In the genomic region with DNA sequence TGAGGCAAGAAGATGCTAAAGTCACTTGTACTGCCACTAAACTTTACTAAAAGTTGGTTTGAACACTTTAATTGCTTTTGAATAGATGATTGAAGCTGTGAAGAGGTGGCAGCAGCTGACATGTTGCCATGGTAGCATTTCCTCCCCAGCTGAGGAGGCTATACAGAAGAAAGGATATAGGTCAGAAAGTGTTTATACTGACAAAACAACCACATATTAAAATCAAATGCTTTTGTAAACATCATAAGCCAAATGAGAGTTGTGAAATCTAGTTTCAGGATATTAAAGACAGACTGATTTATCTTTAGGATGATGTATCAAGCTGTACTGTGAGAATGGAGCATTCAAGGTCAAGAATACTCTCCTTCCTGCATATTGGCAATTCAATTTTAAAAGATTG, we compare ENCODE assay signal across 28 cellular contexts. TPM values are rescaled to one million over a fixed set of nuclear protein-coding genes. Genes with fewer than 3 reads are reported as not detected.
DNase-seq lines count a peak whose midpoint lies in the region; ATAC-seq and TF ChIP-seq lines count a peak whose summit lies in the region.
"Had no signal": no experiment of that assay in that cellular context is flagged by ENCODE, and none has a peak within 500 bp of the region (broad histone marks: within the 10 kb centered on the region; RNA-seq: fewer than 3 reads in every experiment).

No MANE protein-coding gene starts in this region.

- no peaks in the 10 kb centered on the region for H3K27me3 ChIP-seq in CD4-positive, alpha-beta T cell (ENCODE audit: control insufficient read depth, insufficient read depth, low read length)
- no peaks in the 10 kb centered on the region for H3K27me3 ChIP-seq in adipocyte (replicated peaks; ENCODE audit: control insufficient read depth, insufficient read depth, low read length)
- H3K27me3 ChIP-seq: SJCRH30, transverse colon had no signal

- H3K9me3 Mint-ChIP-seq in CD4-positive, alpha-beta T cell = no peaks in the 10 kb centered on the region
- H3K9me3 Mint-ChIP-seq: dendritic cell treated with granulocyte-macrophage colony-stimulating factor and Interleukin-4, amounts not matched to agents 40 ng/mL and 50 ng/mL, for 4 days had no signal

- no peaks in the 10 kb centered on the region for H3K36me3 ChIP-seq in adipocyte (ENCODE audit: control insufficient read depth, insufficient read depth, low read length, severe bottlenecking)
- H3K36me3 ChIP-seq: left ventricle myocardium inferior, prostate gland, SJCRH30, transverse colon had no signal

- no peak overlapping the region for H3K27ac ChIP-seq in CD4-positive, alpha-beta T cell (ENCODE audit: low read depth, low read length)
- H3K27ac ChIP-seq: left ventricle myocardium inferior, prostate gland, SJCRH30, transverse colon, VCaP had no signal

- CTCF ChIA-PET in CD4-positive, alpha-beta T cell (lab: Charles Lee) = no interaction called here

- peak; percentile 34 for ATAC-seq in CD4-positive, alpha-beta T cell (ENCODE audit: poor library complexity)
- ATAC-seq in left lobe of liver (no peak), SK-N-SH treated with all-trans-retinoic acid at 6 μM for 48 hours (no peak)
- ATAC-seq: K562, PC-3 had no signal

- H3K27me3 Mint-ChIP-seq in CD4-positive, alpha-beta T cell = no peaks in the 10 kb centered on the region
- H3K27me3 Mint-ChIP-seq: CD8-positive, alpha-beta memory T cell; dendritic cell treated with granulocyte-macrophage colony-stimulating factor and Interleukin-4, amounts not matched to agents 40 ng/mL and 50 ng/mL, for 4 days had no signal

- no peaks in the 10 kb centered on the region for H3K36me3 Mint-ChIP-seq in CD4-positive, alpha-beta T cell (ENCODE audit: low read depth)
- H3K36me3 Mint-ChIP-seq: CD8-positive, alpha-beta memory T cell had no signal

- H3K4me1 ChIP-seq in adipocyte (ENCODE audit: control insufficient read depth, insufficient read depth, low read length) = peaks cover 10% of the 10 kb centered on the region
- H3K4me1 ChIP-seq: left ventricle myocardium inferior, prostate gland had no signal

- no peak overlapping the region for H3K27ac Mint-ChIP-seq in CD4-positive, alpha-beta T cell
- H3K27ac Mint-ChIP-seq: dendritic cell treated with granulocyte-macrophage colony-stimulating factor and Interleukin-4, amounts not matched to agents 40 ng/mL and 50 ng/mL, for 4 days had no signal

- POLR2A ChIA-PET in CD4-positive, alpha-beta T cell (lab: Charles Lee) = no interaction called here

- no peak for DNase-seq in CD4-positive, alpha-beta T cell
- peak; percentile 81 for DNase-seq in HCEC 1CT
- peak; percentile 20 for DNase-seq in adipocyte (ENCODE audit: low read depth)
- DNase-seq in foreskin fibroblast = peak; percentile 70 to 75
- no peak for DNase-seq in SHP77 (lab: John Stamatoyannopoulos, UW)
- DNase-seq in DMS79 (lab: John Stamatoyannopoulos, UW) = no peak
- DNase-seq in left lobe of liver (ENCODE audit: low spot score) = no peak
- DNase-seq: activated CD8-positive, alpha-beta memory T cell treated with anti-CD3 and anti-CD28 coated beads, Interleukin-2, amount 50 U/mL, for 48 hours; activated effector memory CD4-positive, alpha-beta T cell treated with anti-CD3 and anti-CD28 coated beads, Interleukin-2, amount 50 U/mL, for 16 hours; amniotic stem cell; EL; left ventricle myocardium inferior; NCI-H2029 treated with DMSO at 0.1 percent for 48 hours; NCI-H82; PC-3; SJCRH30; stimulated activated naive CD4-positive, alpha-beta T cell treated with Interleukin-2 at 50 U/mL for 16 hours; transverse colon had no signal

- intact Hi-C loops in CD4-positive, alpha-beta T cell (cut with DNase I, micrococcal nuclease) = no loop called here

- H3K9ac ChIP-seq in adipocyte (ENCODE audit: low read length) = no peak overlapping the region

- no peaks in the 10 kb centered on the region for H3K9me3 ChIP-seq in CD4-positive, alpha-beta T cell (ENCODE audit: control insufficient read depth, low read length)
- H3K9me3 ChIP-seq in adipocyte (ENCODE audit: control insufficient read depth, low read length) = no peaks in the 10 kb centered on the region
- H3K9me3 ChIP-seq: left ventricle myocardium inferior, prostate gland, SJCRH30, transverse colon had no signal

- TF ChIP-seq CTCF in CD4-positive, alpha-beta T cell (IDR thresholded peaks at IDR 0.05) = no peak
- no peak for TF ChIP-seq CTCF in foreskin fibroblast (IDR thresholded peaks at IDR 0.05; ENCODE audit: low read depth, low read length)

- H3K4me1 Mint-ChIP-seq in CD4-positive, alpha-beta T cell (ENCODE audit: low read depth) = peaks cover 10% of the 10 kb centered on the region

- no peak overlapping the region for H3K4me3 Mint-ChIP-seq in CD4-positive, alpha-beta T cell
- H3K4me3 Mint-ChIP-seq: CD8-positive, alpha-beta memory T cell; dendritic cell treated with granulocyte-macrophage colony-stimulating factor and Interleukin-4, amounts not matched to agents 40 ng/mL and 50 ng/mL, for 4 days; neural crest cell had no signal

- H3K4me3 ChIP-seq in adipocyte (ENCODE audit: low read length) (no peak overlapping the region), foreskin fibroblast (ENCODE audit: low read depth in 1 of 2, low read length in 2 of 2) (no peak overlapping the region)
- H3K4me3 ChIP-seq: K562, left ventricle myocardium inferior, prostate gland, SJCRH30, transverse colon had no signal

TF ChIP-seq in SK-N-SH treated with all-trans-retinoic acid at 6 μM for 48 hours, 23 proteins besides CTCF, POLR2A, EP300 and RAD21:
- TF ChIP-seq ZNF565 (CRISPR knock-in tag; conservative IDR thresholded peaks at IDR 0.05; ENCODE audit: low read depth) (no peak), RARB (CRISPR knock-in tag; IDR thresholded peaks at IDR 0.05) (no peak), ISL1 (CRISPR knock-in tag; IDR thresholded peaks at IDR 0.05) (no peak), GLIS3 (CRISPR knock-in tag; IDR thresholded peaks at IDR 0.05) (no peak), BACH2 (CRISPR knock-in tag; IDR thresholded peaks at IDR 0.05; ENCODE audit: borderline replicate concordance) (no peak), ZNF8 (CRISPR knock-in tag; IDR thresholded peaks at IDR 0.05) (no peak), SNAI2 (CRISPR knock-in tag; IDR thresholded peaks at IDR 0.05) (no peak), PPARA (CRISPR knock-in tag; IDR thresholded peaks at IDR 0.05; ENCODE audit: borderline replicate concordance) (no peak), CSDC2 (CRISPR knock-in tag; IDR thresholded peaks at IDR 0.05) (no peak), TOX (CRISPR knock-in tag; IDR thresholded peaks at IDR 0.05; ENCODE audit: borderline replicate concordance) (no peak)
- TF ChIP-seq, protein P1, sequence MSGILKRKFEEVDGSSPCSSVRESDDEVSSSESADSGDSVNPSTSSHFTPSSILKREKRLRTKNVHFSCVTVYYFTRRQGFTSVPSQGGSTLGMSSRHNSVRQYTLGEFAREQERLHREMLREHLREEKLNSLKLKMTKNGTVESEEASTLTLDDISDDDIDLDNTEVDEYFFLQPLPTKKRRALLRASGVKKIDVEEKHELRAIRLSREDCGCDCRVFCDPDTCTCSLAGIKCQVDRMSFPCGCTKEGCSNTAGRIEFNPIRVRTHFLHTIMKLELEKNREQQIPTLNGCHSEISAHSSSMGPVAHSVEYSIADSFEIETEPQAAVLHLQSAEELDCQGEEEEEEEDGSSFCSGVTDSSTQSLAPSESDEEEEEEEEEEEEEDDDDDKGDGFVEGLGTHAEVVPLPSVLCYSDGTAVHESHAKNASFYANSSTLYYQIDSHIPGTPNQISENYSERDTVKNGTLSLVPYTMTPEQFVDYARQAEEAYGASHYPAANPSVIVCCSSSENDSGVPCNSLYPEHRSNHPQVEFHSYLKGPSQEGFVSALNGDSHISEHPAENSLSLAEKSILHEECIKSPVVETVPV (CRISPR knock-in tag; IDR thresholded peaks at IDR 0.05) = no peak

RNA-seq across cellular contexts. Expression of gene TSPAN19, which starts 41.6 kb away (rescaled TPM):
- not detected for total RNA-seq in CD4-positive, alpha-beta T cell
- not detected for total RNA-seq in left lobe of liver
- total RNA-seq: CD8-positive, alpha-beta memory T cell; epithelial cell of proximal tubule; H4; K562; PC-3; skeletal muscle tissue; transverse colon had no signal

RNA-seq across cellular contexts. Expression of gene LRRIQ1, which starts 41.7 kb away (rescaled TPM):
- total RNA-seq in CD4-positive, alpha-beta T cell = not detected
- not detected for total RNA-seq in left lobe of liver
- total RNA-seq: K562, skeletal muscle tissue, transverse colon had no signal

Comparison
In these comparisons a context has a peak if more than half of its experiments do, and no peak if none do; other contexts are left out.
1. DNase-seq: peak in HCEC 1CT (single experiment), adipocyte (single experiment) and foreskin fibroblast (2 of 2); none in CD4-positive, alpha-beta T cell (0 of 10), SHP77 (0 of 2), DMS79 (single experiment) and left lobe of liver (single experiment).